ENCODE assay signal across 24 cellular contexts in genomic region chr7:118366363-118366762, GRCh38.
"Had no signal": no experiment of that assay in that cellular context is flagged by ENCODE, and none has a peak within 500 bp of the region (broad histone marks: within the 10 kb centered on the region; RNA-seq: fewer than 3 reads in every experiment).

No MANE protein-coding gene starts in this region.

- H3K27ac ChIP-seq: coronary artery, dorsolateral prefrontal cortex, esophagus muscularis mucosa, foreskin keratinocyte, gastrocnemius medialis, heart left ventricle, hepatocyte, lower lobe of right lung had no signal

- H3K9me3 ChIP-seq: esophagus muscularis mucosa, gastrocnemius medialis, heart left ventricle, lower lobe of right lung had no signal

- FAIRE-seq: colon, endothelial cell of umbilical vein, kidney had no signal

- H3K4me2 ChIP-seq: hepatocyte had no signal

- H2AFZ ChIP-seq: hepatocyte had no signal

- H3K36me3 ChIP-seq: esophagus muscularis mucosa, gastrocnemius medialis, heart left ventricle, lower lobe of right lung had no signal

- H3K27me3 ChIP-seq: dorsolateral prefrontal cortex, esophagus muscularis mucosa, foreskin keratinocyte, gastrocnemius medialis, heart left ventricle, hepatocyte had no signal

- H3K79me2 ChIP-seq: hepatocyte had no signal

- ATAC-seq: foreskin keratinocyte; gastrocnemius medialis; heart left ventricle; left colon; left lobe of liver; left ventricle myocardium superior; lower lobe of right lung; naive thymus-derived CD4-positive, alpha-beta T cell had no signal

- DNase-seq: dermis blood vessel endothelial cell; dorsolateral prefrontal cortex; effector CD4-positive, alpha-beta T cell; effector memory CD4-positive, alpha-beta T cell; foreskin keratinocyte; gastrocnemius medialis; glutamatergic neuron; heart left ventricle; hypothalamus; immature natural killer cell; islet precursor cell; kidney; kidney glomerular epithelial cell; left colon; left ventricle myocardium superior; lower lobe of right lung; mesenchymal stem cell; naive thymus-derived CD4-positive, alpha-beta T cell had no signal

- H3K4me3 ChIP-seq: coronary artery, dorsolateral prefrontal cortex, esophagus muscularis mucosa, gastrocnemius medialis, heart left ventricle, hepatocyte, lower lobe of right lung had no signal

- H3K4me1 ChIP-seq: esophagus muscularis mucosa, foreskin keratinocyte, gastrocnemius medialis, heart left ventricle, lower lobe of right lung had no signal
